Comparison of ENCODE assay signal across 8 cellular contexts in genomic region chr19:4851551-4852290, GRCh38. TPM values are rescaled to one million over a fixed set of nuclear protein-coding genes. Genes with fewer than 3 reads are reported as not detected.
A peak's percentile ranks its signal among the peaks of the same experiment; 100 is the strongest.
DNase-seq lines count a peak whose midpoint lies in the region; ATAC-seq and TF ChIP-seq lines count a peak whose summit lies in the region.

No MANE protein-coding gene starts in this region.

- TF ChIP-seq POLR2A in gastrocnemius medialis (IDR thresholded peaks at IDR 0.05) = no peak

- DNase-seq in Caki2 (ENCODE audit: low read depth) (peak; percentile 96), T follicular helper cell (ENCODE audit: low read depth) (peak; percentile 68), adipocyte (ENCODE audit: low read depth) (peak; percentile 76), right cardiac atrium (peak; percentile 72 to 91 (median 88)), gastrocnemius medialis (peak in 1 of 2 donors; percentile 75), SIG-M5 treated with dmso at 0.1 percent for 504 hours (lab: John Stamatoyannopoulos, UW; ENCODE audit: unreplicated experiment) (no peak), DMS153 treated with DMSO at 0.1 percent for 48 hours (lab: John Stamatoyannopoulos, UW; ENCODE audit: unreplicated experiment) (no peak)

- H3K9me3 ChIP-seq in adipocyte (ENCODE audit: control insufficient read depth, low read length) = no peaks in the 10 kb centered on the region
- H3K9me3 ChIP-seq in right cardiac atrium (ENCODE audit: control insufficient read depth, low read length) = no peaks in the 10 kb centered on the region
- H3K9me3 ChIP-seq in gastrocnemius medialis = no peaks in the 10 kb centered on the region

- H3K4me1 ChIP-seq in adipocyte (ENCODE audit: control insufficient read depth, insufficient read depth, low read length) (no peaks in the 10 kb centered on the region), right cardiac atrium (ENCODE audit: control insufficient read depth, insufficient read depth, low read length) (no peaks in the 10 kb centered on the region), gastrocnemius medialis (no peaks in the 10 kb centered on the region)

- WGBS in right cardiac atrium = 78% methylated on average over 42 of the region's 42 CpGs

- in situ Hi-C loops in Caki2 (cut with HindIII; ENCODE audit: low pct_unique_long_range_greater_than_20kb, low sequenced_read_pairs) = no loop called here
- in situ Hi-C loops in gastrocnemius medialis (cut with MboI; ENCODE audit: low sequenced_read_pairs in 4 of 4) = loop anchor here in 2 of 4 donors (5.0 to 10.0 kb wide), 2 partner anchors 44 to 47 kb away; no protein-coding TSS in a partner anchor

- TF ChIP-seq RAD21 in Ishikawa (IDR thresholded peaks at IDR 0.05; ENCODE audit: low read depth) = peak; percentile 64

- TF ChIP-seq CTCF in gastrocnemius medialis (IDR thresholded peaks at IDR 0.05 in 4 of 5, conservative IDR thresholded peaks at IDR 0.05 in 1 of 5) = peak; percentile 83 to 97 (median 95)

- H3K36me3 ChIP-seq in adipocyte (ENCODE audit: control insufficient read depth, insufficient read depth, low read length, severe bottlenecking) (peaks cover 89% of the 10 kb centered on the region), gastrocnemius medialis (peaks cover 0 to 54% of the 10 kb centered on the region in 2 donors)

- H3K27me3 ChIP-seq in adipocyte (replicated peaks; ENCODE audit: control insufficient read depth, insufficient read depth, low read length) = no peaks in the 10 kb centered on the region
- H3K27me3 ChIP-seq in right cardiac atrium (ENCODE audit: control insufficient read depth, insufficient read depth) = no peaks in the 10 kb centered on the region
- H3K27me3 ChIP-seq in gastrocnemius medialis = no peaks in the 10 kb centered on the region

- no peak overlapping the region for H3K27ac ChIP-seq in right cardiac atrium (ENCODE audit: low read length)
- peak overlapping the region in 2 of 4 donors; percentile 12 to 16 for H3K27ac ChIP-seq in gastrocnemius medialis

- H3K4me3 ChIP-seq in adipocyte (ENCODE audit: low read length) (no peak overlapping the region), right cardiac atrium (ENCODE audit: low read length) (no peak overlapping the region), gastrocnemius medialis (no peak overlapping the region)

- H3K9ac ChIP-seq in adipocyte (ENCODE audit: low read length) = no peak overlapping the region

- TF ChIP-seq EP300 in Ishikawa (IDR thresholded peaks at IDR 0.05; ENCODE audit: borderline replicate concordance) = no peak

- ATAC-seq in right cardiac atrium = peak; percentile 80 to 81
- ATAC-seq in gastrocnemius medialis = peak; percentile 61 to 87

- intact Hi-C loops in right cardiac atrium (cut with DNase I) (loop anchor here in 3 of 4 donors (1.0 to 5.0 kb wide), 2 partner anchors 39 to 42 kb away; no protein-coding TSS in a partner anchor), gastrocnemius medialis (cut with DNase I; ENCODE audit: low total_unique reads) (loop anchor here (1.0 to 5.0 kb wide), 2 partner anchors 42 to 119 kb away; no protein-coding TSS in a partner anchor)

TF ChIP-seq in Ishikawa, 13 proteins besides CTCF, POLR2A, EP300 and RAD21:
- no peak for TF ChIP-seq YY1 (IDR thresholded peaks at IDR 0.05; ENCODE audit: low read depth)
- 0 out of 2 replicates have a peak, but pooled peaks have one; percentile 40 for TF ChIP-seq ZBTB7A (IDR thresholded peaks at IDR 0.05; ENCODE audit: low read depth)
- no peak for TF ChIP-seq MAX (IDR thresholded peaks at IDR 0.05)
- no peak for TF ChIP-seq FOXM1 (IDR thresholded peaks at IDR 0.05; ENCODE audit: borderline replicate concordance, low read depth)
TF ChIP-seq in Ishikawa: peak in this region for 1.

RNA-seq across cellular contexts. Expression of gene PLIN3, which starts 15.7 kb away (rescaled TPM):
- total RNA-seq in Caki2 (2014; rRNA removed; shearing (Covaris generic); ENCODE audit: low replicate concordance) = 320 and 387 TPM in 2 replicates
- 10 to 100 TPM; 26.5 to 32.2 (median 28.5) TPM for total RNA-seq in right cardiac atrium
- polyA plus RNA-seq in right cardiac atrium = 16.9 TPM
- total RNA-seq in gastrocnemius medialis = 100 to 1,000 TPM in 2 of 4 donors, 10 to 100 TPM in 2; 53.9 to 193 (median 92.5) TPM

RNA-seq across cellular contexts. Expression of gene TICAM1, which starts 20.2 kb away (rescaled TPM):
- 2.6 and 10.5 TPM in 2 replicates for total RNA-seq in Caki2 (2014; rRNA removed; shearing (Covaris generic); ENCODE audit: low replicate concordance)
- total RNA-seq in right cardiac atrium (1 to 10 TPM; 5.8 to 6.9 (median 6.7) TPM), gastrocnemius medialis (10 to 100 TPM in 2 of 4 donors, 1 to 10 TPM in 2; 5.9 to 14.0 (median 9.0) TPM)
- 5.3 TPM for polyA plus RNA-seq in right cardiac atrium

RNA-seq across cellular contexts. Expression of gene ARRDC5, which starts 51.0 kb away (rescaled TPM):
- total RNA-seq in Caki2 (2014; rRNA removed; shearing (Covaris generic); ENCODE audit: low replicate concordance) = not detected in 2 replicates
- under 1 TPM in 1 of 4 donors, not detected in 3; 0.15 TPM for total RNA-seq in right cardiac atrium
- 0.07 TPM for polyA plus RNA-seq in right cardiac atrium
- not detected for total RNA-seq in gastrocnemius medialis

RNA-seq across cellular contexts. Expression of gene UHRF1, which starts 57.6 kb away (rescaled TPM):
- 64.8 and 65.6 TPM in 2 replicates for total RNA-seq in Caki2 (2014; rRNA removed; shearing (Covaris generic); ENCODE audit: low replicate concordance)
- total RNA-seq in right cardiac atrium = 1 to 10 TPM in 1 of 4 donors, under 1 TPM in 3; 0.45 to 2.3 (median 0.94) TPM
- polyA plus RNA-seq in right cardiac atrium = 0.18 TPM
- under 1 TPM in 3 of 4 donors, not detected in 1; 0.12 to 0.72 (median 0.69) TPM for total RNA-seq in gastrocnemius medialis

Comparison
In these comparisons a context has a peak if more than half of its experiments do, and no peak if none do; other contexts are left out.
1. DNase-seq: peak in Caki2 (single experiment), T follicular helper cell (single experiment), adipocyte (single experiment) and right cardiac atrium (3 of 3); none in SIG-M5 treated with dmso at 0.1 percent for 504 hours (single experiment) and DMS153 treated with DMSO at 0.1 percent for 48 hours (single experiment).